In genomic region chr12:94509317-94509716, GRCh38 we compare ENCODE assay signal across 8 cellular contexts.
"Had no signal": no experiment of that assay in that cellular context is flagged by ENCODE, and none has a peak within 500 bp of the region (broad histone marks: within the 10 kb centered on the region; RNA-seq: fewer than 3 reads in every experiment).

No MANE protein-coding gene starts in this region.

- ATAC-seq: HepG2, K562 had no signal

- H2AFZ ChIP-seq: GM23248 had no signal

- H3K27ac Mint-ChIP-seq: H9, IgD-negative memory B cell had no signal

- H3K27me3 Mint-ChIP-seq: IgD-negative memory B cell had no signal

- H3K4me1 Mint-ChIP-seq: IgD-negative memory B cell had no signal

- H3K9me3 Mint-ChIP-seq: IgD-negative memory B cell had no signal

- H3K4me3 Mint-ChIP-seq: H9, IgD-negative memory B cell had no signal

- H3K4me3 ChIP-seq: GM23248, K562 had no signal

- DNase-seq: GM23248, H9, HCEC 1CT, KG1 had no signal

- H3K27ac ChIP-seq: GM23248, HL-60 had no signal
